ENCODE assay signal across 8 cellular contexts in the genomic region with DNA sequence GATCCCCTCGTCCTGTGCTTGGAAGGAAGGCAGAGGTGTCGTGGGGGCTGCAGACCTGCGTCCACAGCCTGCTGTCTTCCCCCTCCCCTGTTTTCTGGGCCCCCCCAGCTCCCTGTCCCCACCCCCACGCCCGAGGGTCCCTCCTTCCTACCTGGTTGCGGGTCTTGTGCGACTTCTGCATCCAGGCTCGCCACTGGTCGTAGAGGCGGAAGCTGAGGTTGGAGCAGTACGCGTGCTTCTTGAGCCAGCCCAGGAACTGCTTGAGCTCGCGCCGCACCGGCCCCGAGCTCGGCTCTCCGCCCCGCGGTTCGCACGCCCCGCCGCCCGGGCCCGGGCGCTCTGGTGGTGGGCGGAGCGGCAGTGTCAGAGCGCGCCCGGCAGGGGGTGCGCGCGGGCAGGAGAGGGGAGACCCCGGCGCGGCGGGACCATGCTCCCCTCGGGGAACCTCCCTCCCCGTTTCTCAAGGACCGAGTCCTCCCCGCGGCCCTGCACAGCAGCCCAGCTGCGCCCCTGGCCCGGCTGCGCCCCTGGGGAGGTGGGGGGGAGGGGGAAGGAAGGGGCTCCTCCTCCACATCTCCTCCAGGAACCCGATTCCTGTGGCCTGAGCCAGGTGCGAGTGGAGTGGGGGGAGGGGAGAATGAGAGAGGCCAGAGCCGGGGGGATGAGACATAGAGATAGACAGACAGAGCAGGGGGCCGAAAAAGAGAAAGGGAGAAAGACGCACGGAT. TPM values are rescaled to one million over a fixed set of nuclear protein-coding genes. Genes with fewer than 3 reads are reported as not detected.
DNase-seq lines count a peak whose midpoint lies in the region; ATAC-seq and TF ChIP-seq lines count a peak whose summit lies in the region.

No MANE protein-coding gene starts in this region.

- peak; percentile 53 to 71 for TF ChIP-seq RAD21 in liver (IDR thresholded peaks at IDR 0.05)

- intact Hi-C loops in activated CD4-positive, alpha-beta T cell treated with anti-CD3 and anti-CD28 coated beads, Interleukin-2, amount 10 ng/mL, durations not matched to agents 24 days and 14 days (cut with micrococcal nuclease), result no loop called here

- POLR2A ChIA-PET in HEK293 (lab: Yijun Ruan, JAX), result interaction anchor here (0.6 to 2.9 kb wide), 9 partner anchors 12 to 175 kb away, joined by 3 to 11 read pairs (median 6); partner anchors contain the start of genes SSBP4 and UBA52

- peak; percentile 63 for TF ChIP-seq CTCF in HEK293 (tag by site-specific recombination; IDR thresholded peaks at IDR 0.05)
- peak; percentile 96 for TF ChIP-seq CTCF in coronary artery (IDR thresholded peaks at IDR 0.05)
- peak; percentile 80 for TF ChIP-seq CTCF in liver (IDR thresholded peaks at IDR 0.05; ENCODE audit: low read depth, low read length, missing input control)

- H3K4me1 ChIP-seq in HEK293 (ENCODE audit: control insufficient read depth, insufficient read depth, low read length) (no peaks in the 10 kb centered on the region), liver (ENCODE audit: control insufficient read depth in 4 of 4, insufficient read depth in 4 of 4, low read length in 3 of 4) (peaks cover 11 to 19% (median 14%) of the 10 kb centered on the region in 4 donors)

- ATAC-seq in GM21619 (IDR thresholded peaks at IDR 0.05; ENCODE audit: unreplicated experiment), result no peak

- H3K36me3 ChIP-seq in HEK293 (ENCODE audit: control insufficient read depth in 2 of 2, insufficient read depth in 1 of 2, low read length in 2 of 2) (peaks cover 0 to 6% of the 10 kb centered on the region in 2 experiments; a peak in 1 of 3 replicates), liver (ENCODE audit: control insufficient read depth in 4 of 4, insufficient read depth in 3 of 4, low read depth in 1 of 4, low read length in 3 of 4) (peaks cover 0 to 3% (median 1%) of the 10 kb centered on the region in 4 donors)

- no peak overlapping the region for H3K27ac ChIP-seq in HEK293 (ENCODE audit: extremely low read depth, low read depth, low read length)
- peak overlapping the region; percentile 42 to 77 for H3K27ac ChIP-seq in coronary artery
- H3K27ac ChIP-seq in liver (ENCODE audit: low read depth in 1 of 2, low read length in 2 of 2), result no peak overlapping the region

- H3K4me1 Mint-ChIP-seq in activated CD4-positive, alpha-beta T cell treated with anti-CD3 and anti-CD28 coated beads, Interleukin-2, amount 10 ng/mL, durations not matched to agents 24 days and 14 days, result peaks cover 10% of the 10 kb centered on the region

- CTCF ChIA-PET in HEK293 (lab: Yijun Ruan, JAX), result interaction anchor here (0.6 to 3.1 kb wide), 14 partner anchors 8 to 253 kb away, joined by 3 to 19 read pairs (median 4); partner anchors contain the start of gene CRTC1

- peak; percentile 63 for DNase-seq in COR-L47 (lab: John Stamatoyannopoulos, UW)
- DNase-seq in NCI-H2227 (lab: John Stamatoyannopoulos, UW; ENCODE audit: unreplicated experiment), result peak; percentile 86
- peak; percentile 92 for DNase-seq in activated CD4-positive, alpha-beta T cell treated with anti-CD3 and anti-CD28 coated beads, Interleukin-2, amount 10 ng/mL, durations not matched to agents 24 days and 14 days
- no peak for DNase-seq in coronary artery (ENCODE audit: low spot score)
- DNase-seq in stimulated activated CD4-positive, alpha-beta T cell treated with anti-CD3 and anti-CD28 coated beads, Interleukin-4, amount 100 ng/mL, for 4 hours, result peak; percentile 69 to 79

- H3K27me3 Mint-ChIP-seq in activated CD4-positive, alpha-beta T cell treated with anti-CD3 and anti-CD28 coated beads, Interleukin-2, amount 10 ng/mL, durations not matched to agents 24 days and 14 days, result peaks cover 17% of the 10 kb centered on the region

- 1% methylated on average over 54 of the region's 54 CpGs for WGBS in liver

- no peak overlapping the region for H3K9ac ChIP-seq in liver (ENCODE audit: low read depth in 1 of 2, low read length in 2 of 2)

- H3K27me3 ChIP-seq in liver (ENCODE audit: control insufficient read depth in 4 of 4, insufficient read depth in 4 of 4, low read length in 3 of 4), result peaks cover 0 to 5% (median under 1%) of the 10 kb centered on the region in 4 donors

- H3K27ac Mint-ChIP-seq in activated CD4-positive, alpha-beta T cell treated with anti-CD3 and anti-CD28 coated beads, Interleukin-2, amount 10 ng/mL, durations not matched to agents 24 days and 14 days, result peak overlapping the region; percentile 72

- H3K36me3 Mint-ChIP-seq in activated CD4-positive, alpha-beta T cell treated with anti-CD3 and anti-CD28 coated beads, Interleukin-2, amount 10 ng/mL, durations not matched to agents 24 days and 14 days (ENCODE audit: low read depth), result peaks cover 23% of the 10 kb centered on the region

- H3K9me3 ChIP-seq in HEK293 (ENCODE audit: control insufficient read depth, insufficient read depth, low read depth, low read length) (no peaks in the 10 kb centered on the region), liver (ENCODE audit: control insufficient read depth in 4 of 4, low read length in 3 of 4) (no peaks in the 10 kb centered on the region)

- H3K9me3 Mint-ChIP-seq in activated CD4-positive, alpha-beta T cell treated with anti-CD3 and anti-CD28 coated beads, Interleukin-2, amount 10 ng/mL, durations not matched to agents 24 days and 14 days, result no peaks in the 10 kb centered on the region

- H3K4me3 ChIP-seq in HEK293 (ENCODE audit: low read depth, low read length) (peak overlapping the region; percentile 41), coronary artery (peak overlapping the region; percentile 69), liver (ENCODE audit: low read depth in 1 of 3, low read length in 3 of 3) (peak overlapping the region in 1 of 3 donors; percentile 26)

- peak overlapping the region; percentile 84 for H3K4me3 Mint-ChIP-seq in activated CD4-positive, alpha-beta T cell treated with anti-CD3 and anti-CD28 coated beads, Interleukin-2, amount 10 ng/mL, durations not matched to agents 24 days and 14 days

TF ChIP-seq in HEK293, 187 proteins besides CTCF, POLR2A, EP300 and RAD21 (continues in another document):
- TF ChIP-seq TCF7L2 (IDR thresholded peaks at IDR 0.05; ENCODE audit: borderline replicate concordance, low read depth, low read length) (no peak), ZNF707 (tag by site-specific recombination; IDR thresholded peaks at IDR 0.05) (no peak), ZFHX2 (tag by site-specific recombination; conservative IDR thresholded peaks at IDR 0.05) (peak; percentile 53), ZNF223 (tag by site-specific recombination; IDR thresholded peaks at IDR 0.05) (no peak), ZNF555 (tag by site-specific recombination; conservative IDR thresholded peaks at IDR 0.05) (no peak), KLF10 (tag by site-specific recombination; IDR thresholded peaks at IDR 0.05) (0 out of 2 replicates have a peak, but pooled peaks have one; percentile 66), GLI4 (tag by site-specific recombination; IDR thresholded peaks at IDR 0.05) (no peak), WT1 (tag by site-specific recombination; IDR thresholded peaks at IDR 0.05) (no peak; the same call in 1 of the 2 replicates), ZNF341 (tag by site-specific recombination; IDR thresholded peaks at IDR 0.05; ENCODE audit: low read depth) (peak; percentile 44; the same call in 1 of the 2 replicates), ZNF776 (tag by site-specific recombination; IDR thresholded peaks at IDR 0.05; ENCODE audit: borderline replicate concordance) (no peak)

TF ChIP-seq in liver, 16 proteins besides CTCF, POLR2A, EP300 and RAD21 (continues in another document):
- TF ChIP-seq HNF4A (conservative IDR thresholded peaks at IDR 0.05) (no peak), NR2F2 (IDR thresholded peaks at IDR 0.05) (no peak), FOXA2 (IDR thresholded peaks at IDR 0.05) (no peak)
- TF ChIP-seq, protein P1, sequence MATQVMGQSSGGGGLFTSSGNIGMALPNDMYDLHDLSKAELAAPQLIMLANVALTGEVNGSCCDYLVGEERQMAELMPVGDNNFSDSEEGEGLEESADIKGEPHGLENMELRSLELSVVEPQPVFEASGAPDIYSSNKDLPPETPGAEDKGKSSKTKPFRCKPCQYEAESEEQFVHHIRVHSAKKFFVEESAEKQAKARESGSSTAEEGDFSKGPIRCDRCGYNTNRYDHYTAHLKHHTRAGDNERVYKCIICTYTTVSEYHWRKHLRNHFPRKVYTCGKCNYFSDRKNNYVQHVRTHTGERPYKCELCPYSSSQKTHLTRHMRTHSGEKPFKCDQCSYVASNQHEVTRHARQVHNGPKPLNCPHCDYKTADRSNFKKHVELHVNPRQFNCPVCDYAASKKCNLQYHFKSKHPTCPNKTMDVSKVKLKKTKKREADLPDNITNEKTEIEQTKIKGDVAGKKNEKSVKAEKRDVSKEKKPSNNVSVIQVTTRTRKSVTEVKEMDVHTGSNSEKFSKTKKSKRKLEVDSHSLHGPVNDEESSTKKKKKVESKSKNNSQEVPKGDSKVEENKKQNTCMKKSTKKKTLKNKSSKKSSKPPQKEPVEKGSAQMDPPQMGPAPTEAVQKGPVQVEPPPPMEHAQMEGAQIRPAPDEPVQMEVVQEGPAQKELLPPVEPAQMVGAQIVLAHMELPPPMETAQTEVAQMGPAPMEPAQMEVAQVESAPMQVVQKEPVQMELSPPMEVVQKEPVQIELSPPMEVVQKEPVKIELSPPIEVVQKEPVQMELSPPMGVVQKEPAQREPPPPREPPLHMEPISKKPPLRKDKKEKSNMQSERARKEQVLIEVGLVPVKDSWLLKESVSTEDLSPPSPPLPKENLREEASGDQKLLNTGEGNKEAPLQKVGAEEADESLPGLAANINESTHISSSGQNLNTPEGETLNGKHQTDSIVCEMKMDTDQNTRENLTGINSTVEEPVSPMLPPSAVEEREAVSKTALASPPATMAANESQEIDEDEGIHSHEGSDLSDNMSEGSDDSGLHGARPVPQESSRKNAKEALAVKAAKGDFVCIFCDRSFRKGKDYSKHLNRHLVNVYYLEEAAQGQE (IDR thresholded peaks at IDR 0.05), result no peak

RNA-seq across cellular contexts. Expression of gene REX1BD, which starts 5.7 kb away (rescaled TPM):
- 130 and 138 TPM in 2 replicates for total RNA-seq in activated CD4-positive, alpha-beta T cell treated with anti-CD3 and anti-CD28 coated beads, Interleukin-2, amount 10 ng/mL, durations not matched to agents 24 days and 14 days
- total RNA-seq in liver, result 10 to 100 TPM; 25.9 to 44.0 TPM
- 10 to 100 TPM; 58.7 to 71.9 TPM for polyA plus RNA-seq in liver

RNA-seq across cellular contexts. Expression of gene CRLF1, which starts 12.3 kb away (rescaled TPM):
- not detected in 2 replicates for total RNA-seq in activated CD4-positive, alpha-beta T cell treated with anti-CD3 and anti-CD28 coated beads, Interleukin-2, amount 10 ng/mL, durations not matched to agents 24 days and 14 days
- total RNA-seq in liver, result 1 to 10 TPM in 1 of 2 donors, not detected in 1; 1.6 TPM
- polyA plus RNA-seq in liver, result 1 to 10 TPM in 1 of 2 donors, under 1 TPM in 1; 0.49 to 1.9 TPM

RNA-seq across cellular contexts. Expression of gene TMEM59L, which starts 18.4 kb away (rescaled TPM):
- not detected in 2 replicates for total RNA-seq in activated CD4-positive, alpha-beta T cell treated with anti-CD3 and anti-CD28 coated beads, Interleukin-2, amount 10 ng/mL, durations not matched to agents 24 days and 14 days
- under 1 TPM in 1 of 2 donors, not detected in 1; 0.08 TPM for total RNA-seq in liver
- polyA plus RNA-seq in liver, result under 1 TPM; 0.08 to 0.15 TPM

RNA-seq across cellular contexts. Expression of gene UBA52, which starts 22.6 kb away (rescaled TPM):
- 1,581 and 1,604 TPM in 2 replicates for total RNA-seq in activated CD4-positive, alpha-beta T cell treated with anti-CD3 and anti-CD28 coated beads, Interleukin-2, amount 10 ng/mL, durations not matched to agents 24 days and 14 days
- total RNA-seq in liver, result 100 to 1,000 TPM; 324 to 585 TPM
- polyA plus RNA-seq in liver, result 100 to 1,000 TPM; 382 to 647 TPM

RNA-seq across cellular contexts. Expression of gene KXD1, which starts 36.6 kb away (rescaled TPM):
- total RNA-seq in activated CD4-positive, alpha-beta T cell treated with anti-CD3 and anti-CD28 coated beads, Interleukin-2, amount 10 ng/mL, durations not matched to agents 24 days and 14 days, result 124 and 134 TPM in 2 replicates
- total RNA-seq in liver, result 10 to 100 TPM; 31.8 to 47.0 TPM
- polyA plus RNA-seq in liver, result 10 to 100 TPM; 39.9 to 53.6 TPM

Comparison
In these comparisons a context has a peak if more than half of its experiments do, and no peak if none do; other contexts are left out.
1. H3K27ac ChIP-seq: peak in coronary artery (2 of 2); none in HEK293 (single experiment) and liver (0 of 2).
2. Peak in every context shown above with its lines, with median percentiles within 50 percentile points of each other: CTCF ChIP-seq.